Comparison of ENCODE assay signal across 10 cellular contexts in the genomic region with DNA sequence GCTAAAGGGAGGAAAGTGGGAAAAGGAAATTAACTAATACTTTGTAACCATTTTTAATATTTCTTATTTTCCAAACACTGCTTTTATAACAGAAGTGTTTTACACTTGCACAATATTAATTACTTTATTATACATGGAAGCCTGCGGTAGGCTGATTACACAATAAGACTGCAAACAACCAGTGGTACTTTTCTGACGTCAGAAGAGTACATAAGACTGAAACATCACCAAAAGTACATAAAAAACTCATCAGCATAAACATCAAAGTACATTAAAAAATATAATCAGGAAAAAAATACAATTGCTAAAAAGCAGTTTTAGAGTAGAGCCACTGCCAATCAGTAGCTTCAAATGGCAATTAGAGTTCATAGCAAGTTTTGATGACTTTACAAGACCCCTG. TPM values are rescaled to one million over a fixed set of nuclear protein-coding genes. Genes with fewer than 3 reads are reported as not detected.
DNase-seq lines count a peak whose midpoint lies in the region; ATAC-seq, FAIRE-seq and TF ChIP-seq lines count a peak whose summit lies in the region.
"Had no signal": no experiment of that assay in that cellular context is flagged by ENCODE, and none has a peak within 500 bp of the region (broad histone marks: within the 10 kb centered on the region; RNA-seq: fewer than 3 reads in every experiment).

No MANE protein-coding gene starts in this region.

- TF ChIP-seq CTCF in left ventricle myocardium inferior (IDR thresholded peaks at IDR 0.05; ENCODE audit: borderline replicate concordance) (no peak), heart left ventricle (IDR thresholded peaks at IDR 0.05) (no peak), WTC11 (IDR thresholded peaks at IDR 0.05) (no peak), fibroblast of villous mesenchyme (IDR thresholded peaks at IDR 0.05; ENCODE audit: insufficient read depth, low read depth, low read length) (no peak)

- no peak for TF ChIP-seq POLR2A in heart left ventricle (IDR thresholded peaks at IDR 0.05)

- ATAC-seq in heart left ventricle = no peak
- ATAC-seq in WTC11 = no peak
- no peak for ATAC-seq in HG03095 (IDR thresholded peaks at IDR 0.05; ENCODE audit: unreplicated experiment)

- H3K27me3 Mint-ChIP-seq in WTC11 (ENCODE audit: low read depth) = no peaks in the 10 kb centered on the region

- H3K9ac ChIP-seq in skeletal muscle tissue (ENCODE audit: low read depth in 1 of 3, low read length in 3 of 3) = no peak overlapping the region

- peaks cover 77% of the 10 kb centered on the region for H3K4me1 Mint-ChIP-seq in WTC11

- DNase-seq in left ventricle myocardium inferior (no peak), heart left ventricle (no peak), WTC11 (ENCODE audit: low spot score) (no peak), fibroblast of villous mesenchyme (ENCODE audit: low read depth) (peak; percentile 91), activated gamma-delta T cell (lab: John Stamatoyannopoulos, UW) (no peak), urothelium cell line (ENCODE audit: low spot score) (no peak)
- DNase-seq: NCI-H2171, RPMI8226 had no signal

- POLR2A ChIA-PET in WTC11 (lab: Charles Lee) = no interaction called here

- H3K36me3 ChIP-seq in left ventricle myocardium inferior = peaks cover 28% of the 10 kb centered on the region
- H3K36me3 ChIP-seq in heart left ventricle = peaks cover 0 to 44% (median 17%) of the 10 kb centered on the region in 9 donors
- H3K36me3 ChIP-seq in skeletal muscle tissue (ENCODE audit: control insufficient read depth in 3 of 3, insufficient read depth in 3 of 3, low read length in 3 of 3) = peaks cover 0 to 7% (median 6%) of the 10 kb centered on the region in 3 donors

- no peak overlapping the region for H3K27ac Mint-ChIP-seq in WTC11

- H3K4me3 ChIP-seq in left ventricle myocardium inferior (peak overlapping the region; percentile 28), heart left ventricle (no peak overlapping the region), fibroblast of villous mesenchyme (ENCODE audit: low read depth, low read length) (peak overlapping the region; percentile 33), skeletal muscle tissue (ENCODE audit: low read length in 3 of 3) (peak overlapping the region; percentile 32 to 36 (median 35))

- no peaks in the 10 kb centered on the region for H3K27me3 ChIP-seq in left ventricle myocardium inferior (ENCODE audit: low read depth)
- no peaks in the 10 kb centered on the region for H3K27me3 ChIP-seq in heart left ventricle
- no peaks in the 10 kb centered on the region for H3K27me3 ChIP-seq in skeletal muscle tissue (ENCODE audit: control insufficient read depth in 3 of 3, insufficient read depth in 3 of 3, low read length in 3 of 3)

- peaks cover 52% of the 10 kb centered on the region for H3K36me3 Mint-ChIP-seq in WTC11

- no peak overlapping the region for H3K27ac ChIP-seq in left ventricle myocardium inferior (replicated peaks)
- no peak overlapping the region for H3K27ac ChIP-seq in heart left ventricle
- no peak overlapping the region for H3K27ac ChIP-seq in skeletal muscle tissue (ENCODE audit: low read depth, low read length)

- intact Hi-C loops in left ventricle myocardium inferior (cut with micrococcal nuclease) = no loop called here
- intact Hi-C loops in heart left ventricle (cut with DNase I) = no loop called here

- FAIRE-seq in urothelium cell line (lab: Jason Lieb, UNC) = no peak

- no peaks in the 10 kb centered on the region for H3K9me3 ChIP-seq in left ventricle myocardium inferior (replicated peaks)
- H3K9me3 ChIP-seq in heart left ventricle = no peaks in the 10 kb centered on the region
- H3K9me3 ChIP-seq in skeletal muscle tissue (ENCODE audit: control insufficient read depth in 3 of 3, low read length in 3 of 3) = no peaks in the 10 kb centered on the region

- CTCF ChIA-PET in WTC11 (lab: Charles Lee) = no interaction called here

- no peaks in the 10 kb centered on the region for H3K9me3 Mint-ChIP-seq in WTC11

- peak overlapping the region; percentile 97 for H3K4me3 Mint-ChIP-seq in WTC11

- 71 to 87% (median 81%) methylated on average over 2 of the region's 2 CpGs for WGBS in heart left ventricle, 4 donors

- peaks cover 57% of the 10 kb centered on the region for H3K4me1 ChIP-seq in left ventricle myocardium inferior
- peaks cover 0 to 44% (median 38%) of the 10 kb centered on the region in 12 donors for H3K4me1 ChIP-seq in heart left ventricle
- H3K4me1 ChIP-seq in skeletal muscle tissue (ENCODE audit: control insufficient read depth in 3 of 3, insufficient read depth in 3 of 3, low read length in 3 of 3) = peaks cover 26 to 32% (median 29%) of the 10 kb centered on the region in 3 donors

TF ChIP-seq in WTC11, 78 proteins besides CTCF, POLR2A, EP300 and RAD21 (continues in another document):
- TF ChIP-seq, protein P1, sequence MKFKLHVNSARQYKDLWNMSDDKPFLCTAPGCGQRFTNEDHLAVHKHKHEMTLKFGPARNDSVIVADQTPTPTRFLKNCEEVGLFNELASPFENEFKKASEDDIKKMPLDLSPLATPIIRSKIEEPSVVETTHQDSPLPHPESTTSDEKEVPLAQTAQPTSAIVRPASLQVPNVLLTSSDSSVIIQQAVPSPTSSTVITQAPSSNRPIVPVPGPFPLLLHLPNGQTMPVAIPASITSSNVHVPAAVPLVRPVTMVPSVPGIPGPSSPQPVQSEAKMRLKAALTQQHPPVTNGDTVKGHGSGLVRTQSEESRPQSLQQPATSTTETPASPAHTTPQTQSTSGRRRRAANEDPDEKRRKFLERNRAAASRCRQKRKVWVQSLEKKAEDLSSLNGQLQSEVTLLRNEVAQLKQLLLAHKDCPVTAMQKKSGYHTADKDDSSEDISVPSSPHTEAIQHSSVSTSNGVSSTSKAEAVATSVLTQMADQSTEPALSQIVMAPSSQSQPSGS (CRISPR knock-in tag; IDR thresholded peaks at IDR 0.05; ENCODE audit: borderline replicate concordance, low read depth) = no peak
- TF ChIP-seq RORB (CRISPR knock-in tag; IDR thresholded peaks at IDR 0.05) (no peak), ZNF138 (CRISPR knock-in tag; conservative IDR thresholded peaks at IDR 0.05) (no peak), ZNF263 (CRISPR knock-in tag; IDR thresholded peaks at IDR 0.05; ENCODE audit: low read depth) (no peak), EMX1 (CRISPR knock-in tag; IDR thresholded peaks at IDR 0.05) (no peak), CREB1 (CRISPR knock-in tag; IDR thresholded peaks at IDR 0.05) (no peak), ZNF317 (CRISPR knock-in tag; IDR thresholded peaks at IDR 0.05; ENCODE audit: borderline replicate concordance, low read depth) (no peak), NR2C2 (CRISPR knock-in tag; IDR thresholded peaks at IDR 0.05) (no peak)
- TF ChIP-seq, protein P2, sequence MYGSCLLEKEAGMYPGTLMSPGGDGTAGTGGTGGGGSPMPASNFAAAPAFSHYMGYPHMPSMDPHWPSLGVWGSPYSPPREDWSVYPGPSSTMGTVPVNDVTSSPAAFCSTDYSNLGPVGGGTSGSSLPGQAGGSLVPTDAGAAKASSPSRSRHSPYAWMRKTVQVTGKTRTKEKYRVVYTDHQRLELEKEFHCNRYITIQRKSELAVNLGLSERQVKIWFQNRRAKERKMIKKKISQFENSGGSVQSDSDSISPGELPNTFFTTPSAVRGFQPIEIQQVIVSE (CRISPR knock-in tag; IDR thresholded peaks at IDR 0.05; ENCODE audit: borderline replicate concordance) = no peak
- TF ChIP-seq, protein P3, sequence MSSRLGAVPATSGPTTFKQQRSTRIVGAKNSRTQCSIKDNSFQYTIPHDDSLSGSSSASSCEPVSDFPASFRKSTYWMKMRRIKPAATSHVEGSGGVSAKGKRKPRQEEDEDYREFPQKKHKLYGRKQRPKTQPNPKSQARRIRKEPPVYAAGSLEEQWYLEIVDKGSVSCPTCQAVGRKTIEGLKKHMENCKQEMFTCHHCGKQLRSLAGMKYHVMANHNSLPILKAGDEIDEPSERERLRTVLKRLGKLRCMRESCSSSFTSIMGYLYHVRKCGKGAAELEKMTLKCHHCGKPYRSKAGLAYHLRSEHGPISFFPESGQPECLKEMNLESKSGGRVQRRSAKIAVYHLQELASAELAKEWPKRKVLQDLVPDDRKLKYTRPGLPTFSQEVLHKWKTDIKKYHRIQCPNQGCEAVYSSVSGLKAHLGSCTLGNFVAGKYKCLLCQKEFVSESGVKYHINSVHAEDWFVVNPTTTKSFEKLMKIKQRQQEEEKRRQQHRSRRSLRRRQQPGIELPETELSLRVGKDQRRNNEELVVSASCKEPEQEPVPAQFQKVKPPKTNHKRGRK (CRISPR knock-in tag; IDR thresholded peaks at IDR 0.05; ENCODE audit: borderline replicate concordance) = no peak
- TF ChIP-seq, protein P4, sequence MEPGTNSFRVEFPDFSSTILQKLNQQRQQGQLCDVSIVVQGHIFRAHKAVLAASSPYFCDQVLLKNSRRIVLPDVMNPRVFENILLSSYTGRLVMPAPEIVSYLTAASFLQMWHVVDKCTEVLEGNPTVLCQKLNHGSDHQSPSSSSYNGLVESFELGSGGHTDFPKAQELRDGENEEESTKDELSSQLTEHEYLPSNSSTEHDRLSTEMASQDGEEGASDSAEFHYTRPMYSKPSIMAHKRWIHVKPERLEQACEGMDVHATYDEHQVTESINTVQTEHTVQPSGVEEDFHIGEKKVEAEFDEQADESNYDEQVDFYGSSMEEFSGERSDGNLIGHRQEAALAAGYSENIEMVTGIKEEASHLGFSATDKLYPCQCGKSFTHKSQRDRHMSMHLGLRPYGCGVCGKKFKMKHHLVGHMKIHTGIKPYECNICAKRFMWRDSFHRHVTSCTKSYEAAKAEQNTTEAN (CRISPR knock-in tag; IDR thresholded peaks at IDR 0.05) = no peak

RNA-seq across cellular contexts. Expression of a gene that starts 4.6 kb away (rescaled TPM):
- total RNA-seq in left ventricle myocardium inferior = 8.3 TPM
- total RNA-seq in heart left ventricle = 10 to 100 TPM in 3 of 9 donors, 1 to 10 TPM in 6; 6.7 to 10.6 (median 9.1) TPM
- polyA plus RNA-seq in heart left ventricle = 1 to 10 TPM; 3.1 to 5.3 TPM
- total RNA-seq in WTC11 (2021) = 47.7 to 49.6 TPM (median 49.3 TPM) in 3 replicates
- total RNA-seq in fibroblast of villous mesenchyme = 47.4 and 48.8 TPM in 2 replicates
- 11.5 TPM for total RNA-seq in skeletal muscle tissue

Comparison
In these comparisons a context has a peak if more than half of its experiments do, and no peak if none do; other contexts are left out.
1. H3K4me3 ChIP-seq: peak in left ventricle myocardium inferior (single experiment), fibroblast of villous mesenchyme (single experiment) and skeletal muscle tissue (3 of 3); none in heart left ventricle (0 of 12).